ENCODE assay signal across 23 cellular contexts in genomic region chr7:143960813-143961610, GRCh38. TPM values are rescaled to one million over a fixed set of nuclear protein-coding genes. Genes with fewer than 3 reads are reported as not detected.
"Had no signal": no experiment of that assay in that cellular context is flagged by ENCODE, and none has a peak within 500 bp of the region (broad histone marks: within the 10 kb centered on the region; RNA-seq: fewer than 3 reads in every experiment).

No MANE protein-coding gene starts in this region.

- H3K4me3 Mint-ChIP-seq: activated naive CD4-positive, alpha-beta T cell treated with anti-CD3 and anti-CD28 coated beads for 36 hours; activated naive CD8-positive, alpha-beta T cell treated with anti-CD3 and anti-CD28 coated beads, Interleukin-2, amount 10 ng/mL, durations not matched to agents 7 days and 5 days; mesothelial cell of epicardium; nephron; stimulated activated naive CD8-positive, alpha-beta T cell treated with anti-CD3 and anti-CD28 coated beads, Interleukin-15, amount 100 ng/mL, for 72 hours had no signal

- H3K9me3 Mint-ChIP-seq: activated naive CD4-positive, alpha-beta T cell treated with anti-CD3 and anti-CD28 coated beads for 36 hours; activated naive CD8-positive, alpha-beta T cell treated with anti-CD3 and anti-CD28 coated beads, Interleukin-2, amount 10 ng/mL, durations not matched to agents 7 days and 5 days; mesothelial cell of epicardium; nephron; stimulated activated naive CD8-positive, alpha-beta T cell treated with anti-CD3 and anti-CD28 coated beads, Interleukin-15, amount 100 ng/mL, for 72 hours had no signal

- H3K4me1 Mint-ChIP-seq: activated naive CD8-positive, alpha-beta T cell treated with anti-CD3 and anti-CD28 coated beads, Interleukin-2, amount 10 ng/mL, durations not matched to agents 7 days and 5 days; mesothelial cell of epicardium; nephron; stimulated activated naive CD8-positive, alpha-beta T cell treated with anti-CD3 and anti-CD28 coated beads, Interleukin-15, amount 100 ng/mL, for 72 hours had no signal

- ATAC-seq: pancreas, psoas muscle, right cardiac atrium had no signal

- H3K27ac Mint-ChIP-seq: activated naive CD4-positive, alpha-beta T cell treated with anti-CD3 and anti-CD28 coated beads for 36 hours; activated naive CD8-positive, alpha-beta T cell treated with anti-CD3 and anti-CD28 coated beads, Interleukin-2, amount 10 ng/mL, durations not matched to agents 7 days and 5 days; mesothelial cell of epicardium; nephron had no signal

- H3K36me3 Mint-ChIP-seq: activated naive CD8-positive, alpha-beta T cell treated with anti-CD3 and anti-CD28 coated beads, Interleukin-2, amount 10 ng/mL, durations not matched to agents 7 days and 5 days; mesothelial cell of epicardium had no signal

- DNase-seq: activated effector memory CD4-positive, alpha-beta T cell treated with Interleukin-2 at 50 U/mL for 16 hours; activated naive CD4-positive, alpha-beta T cell treated with anti-CD3 and anti-CD28 coated beads for 36 hours; activated naive CD8-positive, alpha-beta T cell treated with anti-CD3 and anti-CD28 coated beads, Interleukin-2, amount 10 ng/mL, durations not matched to agents 7 days and 5 days; activated T-cell treated with anti-CD3 and anti-CD28 coated beads, Interleukin-2, amount 50 U/mL, for 1 hour; left ventricle myocardium inferior; mammary epithelial cell; pancreas; psoas muscle; right cardiac atrium; stimulated activated CD4-positive, alpha-beta T cell treated with anti-CD3 and anti-CD28 coated beads, Interleukin-1b, Interleukin-23, amount 100 ng/mL, for 48 hours; stimulated activated naive CD8-positive, alpha-beta T cell treated with anti-CD3 and anti-CD28 coated beads, Interleukin-15, amount 100 ng/mL, for 72 hours; tibial artery had no signal

RNA-seq across cellular contexts. Expression of gene OR2F1, which starts 6.4 kb away (rescaled TPM):
- total RNA-seq: activated naive CD4-positive, alpha-beta T cell treated with anti-CD3 and anti-CD28 coated beads for 36 hours; activated naive CD8-positive, alpha-beta T cell treated with anti-CD3 and anti-CD28 coated beads, Interleukin-2, amount 10 ng/mL, durations not matched to agents 7 days and 5 days; cardiac muscle cell; chondrocyte; epithelial cell of proximal tubule; fibroblast of villous mesenchyme; glomerular endothelial cell; left ventricle myocardium inferior; mammary epithelial cell; mesothelial cell of epicardium; pancreas; psoas muscle; right cardiac atrium; skeletal muscle tissue; T-helper 2 cell treated with Interferon-gamma antibody and Interleukin-4, amounts not matched to agents 100 ng/mL and 5 ng/mL, for 36 hours; urinary bladder had no signal

RNA-seq across cellular contexts. Expression of gene OR2F2, which starts 26.0 kb away (rescaled TPM):
- total RNA-seq: activated naive CD4-positive, alpha-beta T cell treated with anti-CD3 and anti-CD28 coated beads for 36 hours; activated naive CD8-positive, alpha-beta T cell treated with anti-CD3 and anti-CD28 coated beads, Interleukin-2, amount 10 ng/mL, durations not matched to agents 7 days and 5 days; cardiac muscle cell; chondrocyte; epithelial cell of proximal tubule; fibroblast of villous mesenchyme; kidney epithelial cell; left ventricle myocardium inferior; mesothelial cell of epicardium; pancreas; psoas muscle; right cardiac atrium; skeletal muscle tissue; T-helper 2 cell treated with Interferon-gamma antibody and Interleukin-4, amounts not matched to agents 100 ng/mL and 5 ng/mL, for 36 hours; urinary bladder had no signal

RNA-seq across cellular contexts. Expression of gene OR6B1, which starts 39.1 kb away (rescaled TPM):
- total RNA-seq: activated naive CD4-positive, alpha-beta T cell treated with anti-CD3 and anti-CD28 coated beads for 36 hours; activated naive CD8-positive, alpha-beta T cell treated with anti-CD3 and anti-CD28 coated beads, Interleukin-2, amount 10 ng/mL, durations not matched to agents 7 days and 5 days; cardiac muscle cell; chondrocyte; epithelial cell of proximal tubule; fibroblast of villous mesenchyme; glomerular endothelial cell; kidney epithelial cell; left ventricle myocardium inferior; mammary epithelial cell; mesothelial cell of epicardium; pancreas; psoas muscle; right cardiac atrium; skeletal muscle tissue; T-helper 2 cell treated with Interferon-gamma antibody and Interleukin-4, amounts not matched to agents 100 ng/mL and 5 ng/mL, for 36 hours; urinary bladder had no signal
